ENCODE assay signal across 17 cellular contexts in the genomic region with DNA sequence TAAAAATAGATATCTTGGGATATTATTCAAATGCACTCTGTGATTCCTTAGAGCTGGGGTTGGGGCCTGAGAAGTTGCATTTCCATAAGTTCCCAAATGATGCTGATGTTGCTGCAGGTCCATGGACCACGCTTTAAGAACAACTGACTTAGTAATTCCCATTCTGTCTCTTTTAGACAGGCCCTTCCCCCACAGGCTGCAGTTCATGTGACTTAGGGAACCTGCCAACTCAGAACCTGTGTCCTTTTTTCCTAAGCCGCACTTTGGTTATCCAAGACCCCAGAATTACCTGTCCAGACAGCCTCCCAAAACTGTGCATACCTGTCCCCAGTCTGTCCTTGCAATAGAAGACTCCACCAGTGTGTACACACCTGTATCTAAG. TPM values are rescaled to one million over a fixed set of nuclear protein-coding genes. Genes with fewer than 3 reads are reported as not detected.
"Had no signal": no experiment of that assay in that cellular context is flagged by ENCODE, and none has a peak within 500 bp of the region (broad histone marks: within the 10 kb centered on the region; RNA-seq: fewer than 3 reads in every experiment).

No MANE protein-coding gene starts in this region.

- H3K27ac ChIP-seq: gastrocnemius medialis, heart right ventricle, left ventricle myocardium inferior, ovary, testis had no signal

- H3K4me1 ChIP-seq: gastrocnemius medialis, testis had no signal

- DNase-seq: activated CD4-positive, alpha-beta T cell treated with anti-CD3 and anti-CD28 coated beads, Interleukin-2, amount 50 U/mL, for 1 hour; activated CD4-positive, CD25-positive, alpha-beta regulatory T cell; activated naive CD4-positive, alpha-beta T cell treated with anti-CD3 and anti-CD28 coated beads, Interleukin-2, amount 50 U/mL, for 16 hours; activated T-cell treated with anti-CD3 and anti-CD28 coated beads, Interleukin-2, amount 50 U/mL, for 1 hour; cerebellar nuclear complex; gastrocnemius medialis; heart right ventricle; kidney; left ventricle myocardium inferior; mesendoderm; nephron progenitor cell; ovary; sigmoid colon; stimulated activated CD4-positive, alpha-beta T cell treated with anti-CD3 and anti-CD28 coated beads, Interleukin-4, amount 100 ng/mL, for 1 hour; stimulated activated CD8-positive, alpha-beta memory T cell treated with anti-CD3 and anti-CD28 coated beads, Interleukin-4, amount 100 ng/mL, for 48 hours; testis had no signal

- H3K36me3 ChIP-seq: gastrocnemius medialis, heart right ventricle, left ventricle myocardium inferior, ovary, sigmoid colon had no signal

- H3K4me3 ChIP-seq: gastrocnemius medialis, heart right ventricle, left ventricle myocardium inferior, ovary, sigmoid colon, testis had no signal

- H3K27me3 ChIP-seq: gastrocnemius medialis, ovary, testis had no signal

- H3K9me3 ChIP-seq: gastrocnemius medialis, heart right ventricle, left ventricle myocardium inferior, ovary, sigmoid colon, testis had no signal

RNA-seq across cellular contexts. Expression of a gene that starts 1.7 kb away (rescaled TPM):
- total RNA-seq: T-helper 2 cell treated with Interferon-gamma antibody and Interleukin-4, amounts not matched to agents 100 ng/mL and 5 ng/mL, for 36 hours had no signal

RNA-seq across cellular contexts. Expression of a gene that starts 34.4 kb away (rescaled TPM):
- total RNA-seq: T-helper 2 cell treated with Interferon-gamma antibody and Interleukin-4, amounts not matched to agents 100 ng/mL and 5 ng/mL, for 36 hours had no signal
